Comparison of ENCODE assay signal across 25 cellular contexts in genomic region chr14:52000631-52001030, GRCh38.
"Had no signal": no experiment of that assay in that cellular context is flagged by ENCODE, and none has a peak within 500 bp of the region (broad histone marks: within the 10 kb centered on the region; RNA-seq: fewer than 3 reads in every experiment).

No MANE protein-coding gene starts in this region.

- H3K4me1 Mint-ChIP-seq: mesothelial cell of epicardium had no signal

- H3K27ac Mint-ChIP-seq: activated naive CD8-positive, alpha-beta T cell; activated T-helper 2 cell treated with anti-CD3 and anti-CD28 coated beads, Interferon-gamma antibody, Interleukin-2, Interleukin-4, amounts not matched to agents 10 μg/mL and 5 μg/mL and 100 μg/mL, durations not matched to agents 14 hours and 24 hours and 36 hours; mesothelial cell of epicardium; T-cell; T-helper 2 cell treated with Interferon-gamma antibody and Interleukin-4, amounts not matched to agents 5 μg/mL and 100 μg/mL, for 36 hours had no signal

- H3K4me1 ChIP-seq: prostate gland, upper lobe of right lung had no signal

- H3K9me3 ChIP-seq: heart right ventricle, lower lobe of right lung, prostate gland, right atrium auricular region, thyroid gland, upper lobe of right lung had no signal

- DNase-seq: activated CD4-positive, alpha-beta T cell treated with anti-CD3 and anti-CD28 coated beads for 1 hour; activated CD8-positive, alpha-beta memory T cell treated with anti-CD3 and anti-CD28 coated beads, Interleukin-2, amount 50 U/mL, for 4 hours; activated naive CD4-positive, alpha-beta T cell; activated T-cell treated with anti-CD3 and anti-CD28 coated beads, Interleukin-2, amount 50 U/mL, for 24 hours; cerebellar nuclear complex; heart right ventricle; islet precursor cell; left colon; lower lobe of right lung; nucleus accumbens; stimulated activated CD4-positive, alpha-beta T cell treated with anti-CD3 and anti-CD28 coated beads, Interleukin-12 subunit alpha, Interleukin-12 subunit beta, amount 100 ng/mL, for 4 hours; stimulated activated CD4-positive, alpha-beta T cell treated with anti-CD3 and anti-CD28 coated beads, Interleukin-4, amount 100 ng/mL, for 4 hours; stimulated activated naive CD8-positive, alpha-beta T cell treated with anti-CD3 and anti-CD28 coated beads, Interleukin-15, Interleukin-2, amounts not matched to agents 100 U/mL and 50 U/mL, for 24 hours; T-cell; thyroid gland; upper lobe of right lung; WERI-Rb-1 had no signal

- H3K4me3 Mint-ChIP-seq: activated naive CD8-positive, alpha-beta T cell; activated T-cell treated with anti-CD3 and anti-CD28 coated beads, Interleukin-2, amount 50 U/mL, for 24 hours; mesothelial cell of epicardium; T-cell; T-helper 2 cell treated with Interferon-gamma antibody and Interleukin-4, amounts not matched to agents 5 μg/mL and 100 μg/mL, for 36 hours had no signal

- H3K27me3 Mint-ChIP-seq: activated naive CD8-positive, alpha-beta T cell; activated T-cell treated with anti-CD3 and anti-CD28 coated beads, Interleukin-2, amount 50 U/mL, for 24 hours; T-cell had no signal

- H3K4me3 ChIP-seq: coronary artery, heart right ventricle, lower lobe of right lung, prostate gland, right atrium auricular region, thyroid gland, upper lobe of right lung had no signal

- H3K27ac ChIP-seq: coronary artery, lower lobe of right lung, right atrium auricular region, thyroid gland, upper lobe of right lung, WERI-Rb-1 had no signal

- ATAC-seq: heart right ventricle; left colon; lower lobe of right lung; stimulated activated naive CD8-positive, alpha-beta T cell treated with anti-CD3 and anti-CD28 coated beads, Interleukin-15, Interleukin-2, amounts not matched to agents 100 U/mL and 50 U/mL, for 24 hours; T-cell; upper lobe of right lung had no signal

- H3K36me3 ChIP-seq: prostate gland had no signal

- FAIRE-seq: bronchial epithelial cell had no signal

- H3K27me3 ChIP-seq: heart right ventricle, right atrium auricular region, thyroid gland, upper lobe of right lung had no signal

- H3K9me3 Mint-ChIP-seq: activated T-cell treated with anti-CD3 and anti-CD28 coated beads, Interleukin-2, amount 50 U/mL, for 24 hours; activated T-helper 2 cell treated with anti-CD3 and anti-CD28 coated beads, Interferon-gamma antibody, Interleukin-2, Interleukin-4, amounts not matched to agents 10 μg/mL and 5 μg/mL and 100 μg/mL, durations not matched to agents 14 hours and 24 hours and 36 hours; mesothelial cell of epicardium; T-cell; T-helper 2 cell treated with Interferon-gamma antibody and Interleukin-4, amounts not matched to agents 5 μg/mL and 100 μg/mL, for 36 hours had no signal
